27 cellular contexts compared by ENCODE assay signal in the genomic region with DNA sequence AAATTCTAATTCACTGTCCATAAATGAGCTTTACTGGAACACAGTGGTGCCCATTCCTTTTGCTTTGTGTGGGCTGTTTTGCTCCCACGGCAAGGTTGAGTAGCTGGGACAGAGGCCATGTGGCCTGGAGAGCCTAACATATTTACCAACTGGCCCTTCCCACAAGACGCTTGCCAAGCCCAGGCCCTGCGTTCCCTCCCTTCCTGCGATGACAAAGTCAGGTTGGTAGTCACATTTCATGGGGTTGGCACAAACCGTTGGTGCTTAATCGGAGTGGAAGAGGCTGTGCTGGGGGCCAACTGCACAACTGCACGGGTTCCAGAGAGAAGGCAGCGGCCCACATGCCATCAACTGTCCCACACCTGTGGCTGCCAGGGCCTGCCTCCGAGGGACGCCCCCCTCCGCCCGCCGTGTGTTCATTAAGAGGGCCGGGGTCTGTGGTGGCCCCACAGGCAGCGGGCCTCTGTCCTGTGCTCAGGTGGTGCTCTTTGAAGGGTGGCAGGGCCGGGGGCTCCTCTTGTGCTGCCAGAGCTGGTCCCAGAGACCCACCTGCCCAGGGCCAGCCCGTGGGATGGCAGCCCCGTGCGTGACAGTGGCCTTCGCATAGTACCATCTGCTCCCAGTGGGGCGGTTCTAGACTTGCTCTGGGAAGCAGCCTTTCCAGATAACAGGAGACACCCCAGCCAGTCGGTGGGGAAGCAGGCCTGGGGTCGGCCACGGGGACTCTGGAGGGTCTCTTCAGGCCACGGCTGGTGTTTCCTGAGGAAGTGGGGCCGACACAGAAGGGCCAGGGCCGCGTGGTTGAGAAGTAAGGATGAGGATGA.
DNase-seq lines count a peak whose midpoint lies in the region; ATAC-seq and TF ChIP-seq lines count a peak whose summit lies in the region.
"Had no signal": no experiment of that assay in that cellular context is flagged by ENCODE, and none has a peak within 500 bp of the region (broad histone marks: within the 10 kb centered on the region; RNA-seq: fewer than 3 reads in every experiment).

No MANE protein-coding gene starts in this region.

- 76 to 79% methylated on average over 4 to 6 of the region's 28 CpGs for WGBS in gastroesophageal sphincter (ENCODE audit: low coverage in 1 of 2), 2 donors
- WGBS in upper lobe of left lung, 2 donors, result 66 to 83% methylated on average over 18 to 19 of the region's 28 CpGs

- H3K27ac ChIP-seq in VCaP (peak overlapping the region; percentile 99), gastroesophageal sphincter (peak overlapping the region in 2 of 4 donors; percentile 7 to 43), upper lobe of left lung (peak overlapping the region; percentile 5 to 73 (median 29))
- H3K27ac ChIP-seq: heart left ventricle, parathyroid adenoma, transverse colon had no signal

- H3K4me3 Mint-ChIP-seq in activated CD4-positive, alpha-beta T cell treated with anti-CD3 and anti-CD28 coated beads for 36 hours, result no peak overlapping the region
- H3K4me3 Mint-ChIP-seq in activated CD8-positive, alpha-beta T cell treated with anti-CD3 and anti-CD28 coated beads for 36 hours, result no peak overlapping the region
- H3K4me3 Mint-ChIP-seq: GM23338; immature natural killer cell; natural killer cell; stimulated activated naive CD8-positive, alpha-beta T cell treated with anti-CD3 and anti-CD28 coated beads, Interleukin-15, Interleukin-2, amounts not matched to agents 100 ng/mL and 50 ng/mL, for 24 hours; T-helper 2 cell treated with Interferon-gamma antibody and Interleukin-4, amounts not matched to agents 5 μg/mL and 100 μg/mL, for 36 hours had no signal

- TF ChIP-seq POLR2A in gastroesophageal sphincter (IDR thresholded peaks at IDR 0.05) (no peak), upper lobe of left lung (IDR thresholded peaks at IDR 0.05) (no peak)

- TF ChIP-seq CTCF in VCaP (conservative IDR thresholded peaks at IDR 0.05) (no peak), gastroesophageal sphincter (IDR thresholded peaks at IDR 0.05) (no peak), upper lobe of left lung (IDR thresholded peaks at IDR 0.05) (no peak), foreskin fibroblast (IDR thresholded peaks at IDR 0.05; ENCODE audit: low read depth, low read length) (no peak)
- no peak for TF ChIP-seq CTCF in activated CD8-positive, alpha-beta T cell treated with anti-CD3 and anti-CD28 coated beads for 36 hours (IDR thresholded peaks at IDR 0.05)

- no peaks in the 10 kb centered on the region for H3K36me3 Mint-ChIP-seq in activated CD4-positive, alpha-beta T cell treated with anti-CD3 and anti-CD28 coated beads for 36 hours (ENCODE audit: low read depth)
- no peaks in the 10 kb centered on the region for H3K36me3 Mint-ChIP-seq in activated CD8-positive, alpha-beta T cell treated with anti-CD3 and anti-CD28 coated beads for 36 hours (ENCODE audit: low read depth)
- H3K36me3 Mint-ChIP-seq: immature natural killer cell, natural killer cell had no signal

- peaks cover 0 to 11% (median 0%) of the 10 kb centered on the region in 3 donors for H3K4me1 ChIP-seq in gastroesophageal sphincter
- H3K4me1 ChIP-seq in upper lobe of left lung, result peaks cover 8 to 31% (median 24%) of the 10 kb centered on the region in 4 donors
- H3K4me1 ChIP-seq: transverse colon had no signal

- no peaks in the 10 kb centered on the region for H3K36me3 ChIP-seq in gastroesophageal sphincter
- H3K36me3 ChIP-seq in upper lobe of left lung, result no peaks in the 10 kb centered on the region
- H3K36me3 ChIP-seq: cardiac muscle cell, heart left ventricle, transverse colon had no signal

- H3K9me3 ChIP-seq in gastroesophageal sphincter, result no peaks in the 10 kb centered on the region
- no peaks in the 10 kb centered on the region for H3K9me3 ChIP-seq in upper lobe of left lung
- H3K9me3 ChIP-seq: heart left ventricle, transverse colon had no signal

- peaks cover 64% of the 10 kb centered on the region for H3K4me1 Mint-ChIP-seq in activated CD4-positive, alpha-beta T cell treated with anti-CD3 and anti-CD28 coated beads for 36 hours
- H3K4me1 Mint-ChIP-seq in activated CD8-positive, alpha-beta T cell treated with anti-CD3 and anti-CD28 coated beads for 36 hours (ENCODE audit: low read depth), result peaks cover 35% of the 10 kb centered on the region
- H3K4me1 Mint-ChIP-seq: immature natural killer cell, natural killer cell had no signal

- POLR2A ChIA-PET in activated CD4-positive, alpha-beta T cell treated with anti-CD3 and anti-CD28 coated beads for 36 hours (lab: Charles Lee), result no interaction called here
- POLR2A ChIA-PET in activated CD8-positive, alpha-beta T cell treated with anti-CD3 and anti-CD28 coated beads for 36 hours (lab: Charles Lee), result interaction anchor here (1.3 kb wide), 1 partner anchor 29 kb away, joined by 3 read pairs; no protein-coding TSS in a partner anchor

- CTCF ChIA-PET in activated CD4-positive, alpha-beta T cell treated with anti-CD3 and anti-CD28 coated beads for 36 hours (lab: Charles Lee), result no interaction called here
- CTCF ChIA-PET in activated CD8-positive, alpha-beta T cell treated with anti-CD3 and anti-CD28 coated beads for 36 hours (lab: Charles Lee), result interaction anchor here (1.1 to 1.3 kb wide), 2 partner anchors 22 to 25 kb away, joined by 3 read pairs; no protein-coding TSS in a partner anchor

- peaks cover 2% of the 10 kb centered on the region for H3K27me3 Mint-ChIP-seq in activated CD4-positive, alpha-beta T cell treated with anti-CD3 and anti-CD28 coated beads for 36 hours
- H3K27me3 Mint-ChIP-seq in activated CD8-positive, alpha-beta T cell treated with anti-CD3 and anti-CD28 coated beads for 36 hours, result no peaks in the 10 kb centered on the region

- peak overlapping the region; percentile 13 for H3K27ac Mint-ChIP-seq in activated CD4-positive, alpha-beta T cell treated with anti-CD3 and anti-CD28 coated beads for 36 hours
- no peak overlapping the region for H3K27ac Mint-ChIP-seq in activated CD8-positive, alpha-beta T cell treated with anti-CD3 and anti-CD28 coated beads for 36 hours
- H3K27ac Mint-ChIP-seq: GM23338; immature natural killer cell; natural killer cell; stimulated activated naive CD8-positive, alpha-beta T cell treated with anti-CD3 and anti-CD28 coated beads, Interleukin-15, Interleukin-2, amounts not matched to agents 100 ng/mL and 50 ng/mL, for 24 hours; T-helper 2 cell treated with Interferon-gamma antibody and Interleukin-4, amounts not matched to agents 5 μg/mL and 100 μg/mL, for 36 hours had no signal

- intact Hi-C loops in activated CD4-positive, alpha-beta T cell treated with anti-CD3 and anti-CD28 coated beads for 36 hours (cut with DNase I, micrococcal nuclease), result loop anchor here in 1 of 2 experiments (10.0 kb wide), 1 partner anchor 59 kb away; no protein-coding TSS in a partner anchor
- intact Hi-C loops in activated CD8-positive, alpha-beta T cell treated with anti-CD3 and anti-CD28 coated beads for 36 hours (cut with micrococcal nuclease), result no loop called here

- H3K4me3 ChIP-seq in gastroesophageal sphincter (no peak overlapping the region), upper lobe of left lung (no peak overlapping the region), foreskin fibroblast (ENCODE audit: low read depth in 1 of 2, low read length in 2 of 2) (no peak overlapping the region)
- H3K4me3 ChIP-seq: cardiac muscle cell, GM23338, heart left ventricle, lung, transverse colon had no signal

- peaks cover 64% of the 10 kb centered on the region for H3K27me3 ChIP-seq in gastroesophageal sphincter
- no peaks in the 10 kb centered on the region for H3K27me3 ChIP-seq in upper lobe of left lung
- H3K27me3 ChIP-seq: cardiac muscle cell had no signal

- DNase-seq in activated CD4-positive, alpha-beta T cell treated with anti-CD3 and anti-CD28 coated beads for 36 hours, result no peak
- DNase-seq in activated CD4-positive, alpha-beta T cell treated with anti-CD3 and anti-CD28 coated beads, Interleukin-2, amount 50 U/mL, for 4 hours, result no peak
- DNase-seq in upper lobe of left lung (peak in 1 of 2 donors; percentile 72), foreskin fibroblast (no peak)
- no peak for DNase-seq in activated CD8-positive, alpha-beta T cell treated with anti-CD3 and anti-CD28 coated beads for 36 hours
- DNase-seq: activated CD4-positive, CD25-positive, alpha-beta regulatory T cell; effector memory CD4-positive, alpha-beta T cell; GDM1; heart left ventricle; immature natural killer cell; Kasumi-1; natural killer cell; NCI-H1436 treated with DMSO at 0.1 percent for 48 hours; NCI-H82; small intestine; stimulated activated CD4-positive, alpha-beta T cell treated with anti-CD3 and anti-CD28 coated beads, Interleukin-2, amount 100 ng/mL, for 48 hours; transverse colon had no signal

- no peak for ATAC-seq in activated CD4-positive, alpha-beta T cell treated with anti-CD3 and anti-CD28 coated beads for 36 hours
- ATAC-seq in gastroesophageal sphincter, result peak; percentile 25
- ATAC-seq in upper lobe of left lung (ENCODE audit: low FRiP score in 2 of 2), result no peak
- ATAC-seq in activated CD8-positive, alpha-beta T cell treated with anti-CD3 and anti-CD28 coated beads for 36 hours, result no peak
- ATAC-seq in HG02938 (IDR thresholded peaks at IDR 0.05; ENCODE audit: unreplicated experiment), result no peak
- ATAC-seq: GM23338, natural killer cell, Panc1 had no signal

- H3K9me3 Mint-ChIP-seq in activated CD4-positive, alpha-beta T cell treated with anti-CD3 and anti-CD28 coated beads for 36 hours (ENCODE audit: low read depth), result no peaks in the 10 kb centered on the region
- no peaks in the 10 kb centered on the region for H3K9me3 Mint-ChIP-seq in activated CD8-positive, alpha-beta T cell treated with anti-CD3 and anti-CD28 coated beads for 36 hours
- H3K9me3 Mint-ChIP-seq: GM23338; immature natural killer cell; natural killer cell; stimulated activated naive CD8-positive, alpha-beta T cell treated with anti-CD3 and anti-CD28 coated beads, Interleukin-15, Interleukin-2, amounts not matched to agents 100 ng/mL and 50 ng/mL, for 24 hours; T-helper 2 cell treated with Interferon-gamma antibody and Interleukin-4, amounts not matched to agents 5 μg/mL and 100 μg/mL, for 36 hours had no signal

- TF ChIP-seq EP300 in gastroesophageal sphincter (IDR thresholded peaks at IDR 0.05), result no peak
- TF ChIP-seq EP300 in upper lobe of left lung (IDR thresholded peaks at IDR 0.05), result peak in 1 of 4 donors; percentile 5
